ENCODE assay signal across 8 cellular contexts in genomic region chr11:66480116-66480938, GRCh38. TPM values are rescaled to one million over a fixed set of nuclear protein-coding genes. Genes with fewer than 3 reads are reported as not detected.
DNase-seq lines count a peak whose midpoint lies in the region; ATAC-seq and TF ChIP-seq lines count a peak whose summit lies in the region.

DPP3 (plus strand) TSS chr11:66480434; CDS start chr11:66482201, 1,767 bp downstream.

- DNase-seq in GM10248 (ENCODE audit: extremely low spot score) (peak; percentile 100), NCI-H1105 (lab: John Stamatoyannopoulos, UW) (peak; percentile 96), SKM-1 treated with dmso at 0.1 percent for 144 hours (lab: John Stamatoyannopoulos, UW; ENCODE audit: unreplicated experiment) (peak; percentile 95), head of caudate nucleus (peak; percentile 94 to 99 (median 98)), ovary (peak; percentile 97 to 99 (median 98)), thyroid gland (peak; percentile 99)
- peak; percentile 99 for DNase-seq in activated naive CD8-positive, alpha-beta T cell treated with anti-CD3 and anti-CD28 coated beads for 36 hours

- no peaks in the 10 kb centered on the region for H3K9me3 Mint-ChIP-seq in activated naive CD8-positive, alpha-beta T cell treated with anti-CD3 and anti-CD28 coated beads for 36 hours

- peak; percentile 87 for TF ChIP-seq POLR2A in ovary (IDR thresholded peaks at IDR 0.05)
- TF ChIP-seq POLR2A in thyroid gland (IDR thresholded peaks at IDR 0.05): peak in 1 of 2 donors; percentile 91

- H3K4me1 Mint-ChIP-seq in activated naive CD8-positive, alpha-beta T cell treated with anti-CD3 and anti-CD28 coated beads for 36 hours: peaks cover 29% of the 10 kb centered on the region

- no peaks in the 10 kb centered on the region for H3K27me3 Mint-ChIP-seq in activated naive CD8-positive, alpha-beta T cell treated with anti-CD3 and anti-CD28 coated beads for 36 hours

- 0 to 1% (median 1%) methylated on average over 40 to 62 of the region's 62 CpGs for WGBS in ovary, 3 donors
- WGBS in thyroid gland, 2 donors: 2 to 4% methylated on average over 18 to 28 of the region's 62 CpGs

- TF ChIP-seq CTCF in GM10248 (IDR thresholded peaks at IDR 0.05; ENCODE audit: control extremely low read depth, extremely low read depth, low read depth, missing control alignments): no peak
- TF ChIP-seq CTCF in ovary (IDR thresholded peaks at IDR 0.05): no peak
- no peak for TF ChIP-seq CTCF in thyroid gland (IDR thresholded peaks at IDR 0.05)

- H3K4me3 ChIP-seq in ovary (peak within 1 kb of the TSS; percentile 59), thyroid gland (replicated peaks in 1 of 3) (peak within 1 kb of the TSS; percentile 52 to 75 (median 69))

- H3K4me1 ChIP-seq in ovary (ENCODE audit: insufficient read depth) (peaks cover 2% of the 10 kb centered on the region), thyroid gland (peaks cover 5 to 18% of the 10 kb centered on the region in 2 donors)

- no peak for TF ChIP-seq EP300 in ovary (IDR thresholded peaks at IDR 0.05)

- H3K9me3 ChIP-seq in ovary (no peaks in the 10 kb centered on the region), thyroid gland (no peaks in the 10 kb centered on the region)

- no peaks in the 10 kb centered on the region for H3K27me3 ChIP-seq in ovary
- H3K27me3 ChIP-seq in thyroid gland: no peaks in the 10 kb centered on the region

- H3K27ac ChIP-seq in ovary (peak within 1 kb of the TSS; percentile 49 to 82), thyroid gland (peak within 1 kb of the TSS; percentile 34 to 92 (median 67))

- intact Hi-C loops in head of caudate nucleus (cut with DNase I): no loop called here
- intact Hi-C loops in ovary (cut with DNase I): no loop called here
- intact Hi-C loops in thyroid gland (cut with DNase I): no loop called here

- peak within 1 kb of the TSS; percentile 93 for H3K4me3 Mint-ChIP-seq in activated naive CD8-positive, alpha-beta T cell treated with anti-CD3 and anti-CD28 coated beads for 36 hours

- no peaks in the 10 kb centered on the region for H3K36me3 ChIP-seq in ovary
- H3K36me3 ChIP-seq in thyroid gland: no peaks in the 10 kb centered on the region

- peak within 1 kb of the TSS; percentile 88 for H3K27ac Mint-ChIP-seq in activated naive CD8-positive, alpha-beta T cell treated with anti-CD3 and anti-CD28 coated beads for 36 hours

- POLR2A ChIA-PET in GM10248 (lab: Yijun Ruan, JAX): interaction anchor here (0.9 to 1.4 kb wide), 4 partner anchors 10 to 198 kb away, joined by 3 to 14 read pairs (median 4); partner anchors contain the start of gene PELI3

- peaks cover 13% of the 10 kb centered on the region for H3K36me3 Mint-ChIP-seq in activated naive CD8-positive, alpha-beta T cell treated with anti-CD3 and anti-CD28 coated beads for 36 hours

- CTCF ChIA-PET in GM10248 (lab: Yijun Ruan, JAX): interaction anchor here (0.6 to 3.4 kb wide), 19 partner anchors 8 to 1092 kb away, joined by 3 to 83 read pairs (median 4); partner anchors contain the start of genes ACTN3, BBS1, CCDC87 and CCS

- ATAC-seq in HG02623 (IDR thresholded peaks at IDR 0.05; ENCODE audit: unreplicated experiment): peak; percentile 84

RNA-seq across cellular contexts. Expression of gene DPP3, which starts in this region (rescaled TPM):
- 10 to 100 TPM; 70.7 to 75.3 TPM for total RNA-seq in activated naive CD8-positive, alpha-beta T cell treated with anti-CD3 and anti-CD28 coated beads for 36 hours
- total RNA-seq in ovary: 10 to 100 TPM in 5 of 7 donors, 1 to 10 TPM in 2; 6.5 to 19.3 (median 13.1) TPM
- 1 to 10 TPM; 8.2 TPM for polyA plus RNA-seq in ovary
- 10 to 100 TPM; 10.9 to 38.7 (median 35.8) TPM for total RNA-seq in thyroid gland

Comparison
In these comparisons a context has a peak if more than half of its experiments do, and no peak if none do; other contexts are left out.
1. Peak in every context shown above with its lines: DNase-seq, ATAC-seq, H3K4me3 ChIP-seq and H3K27ac ChIP-seq.